In the genomic region with DNA sequence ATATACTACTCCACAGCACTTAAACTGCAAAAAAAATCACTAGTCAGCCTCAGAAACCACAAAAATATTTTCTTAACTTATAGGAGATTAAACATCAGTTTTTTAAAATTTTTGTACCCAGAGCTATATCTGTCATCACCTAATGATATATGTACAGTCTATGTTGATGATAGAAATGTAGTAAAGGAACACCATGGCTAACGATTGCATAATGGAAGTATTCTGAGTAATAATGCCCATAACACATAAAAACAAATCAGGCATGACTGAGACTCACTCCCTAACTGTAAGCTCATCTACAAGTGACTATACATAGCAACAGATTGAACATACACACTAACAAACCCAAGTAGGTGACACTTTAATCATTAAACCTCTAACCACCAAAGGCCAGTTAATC, we compare ENCODE assay signal across 15 cellular contexts. TPM values are rescaled to one million over a fixed set of nuclear protein-coding genes. Genes with fewer than 3 reads are reported as not detected.
DNase-seq lines count a peak whose midpoint lies in the region; ATAC-seq and TF ChIP-seq lines count a peak whose summit lies in the region.
"Had no signal": no experiment of that assay in that cellular context is flagged by ENCODE, and none has a peak within 500 bp of the region (broad histone marks: within the 10 kb centered on the region; RNA-seq: fewer than 3 reads in every experiment).

No MANE protein-coding gene starts in this region.

- no peaks in the 10 kb centered on the region for H3K9me3 ChIP-seq in thoracic aorta

- no peak for TF ChIP-seq CTCF in astrocyte of the spinal cord (IDR thresholded peaks at IDR 0.05; ENCODE audit: low read depth, low read length)
- TF ChIP-seq CTCF in thoracic aorta (IDR thresholded peaks at IDR 0.05) = no peak

- no peaks in the 10 kb centered on the region for H3K27me3 ChIP-seq in thoracic aorta (replicated peaks; ENCODE audit: insufficient read depth)

- H3K4me3 ChIP-seq in astrocyte of the spinal cord (ENCODE audit: low read depth, low read length) = no peak overlapping the region
- H3K4me3 ChIP-seq in thoracic aorta = no peak overlapping the region

- ATAC-seq in HG03139 (IDR thresholded peaks at IDR 0.05; ENCODE audit: unreplicated experiment) (peak; percentile 68), thoracic aorta (ENCODE audit: insufficient number of reproducible peaks, low FRiP score, low read depth) (no peak), Right ventricle myocardium superior (ENCODE audit: poor library complexity) (no peak), HG03097 (IDR thresholded peaks at IDR 0.05; ENCODE audit: low FRiP score, unreplicated experiment) (no peak)
- no peak for ATAC-seq in stimulated activated naive CD8-positive, alpha-beta T cell treated with anti-CD3 and anti-CD28 coated beads, Interleukin-15, Interleukin-2, amounts not matched to agents 100 U/mL and 50 U/mL, for 24 hours

- intact Hi-C loops in Right ventricle myocardium superior (cut with DNase I) = loop anchor here (5.0 kb wide), 1 partner anchor 141 kb away; no protein-coding TSS in a partner anchor

- H3K27ac ChIP-seq in thoracic aorta = peak overlapping the region; percentile 24 to 30
- H3K27ac ChIP-seq: 22Rv1 had no signal

- in situ Hi-C loops in astrocyte of the spinal cord (cut with HindIII; ENCODE audit: low sequenced_read_pairs) = no loop called here

- H3K4me1 ChIP-seq in thoracic aorta (ENCODE audit: control insufficient read depth in 1 of 2, low read depth in 2 of 2) = peaks cover 10 to 19% of the 10 kb centered on the region in 2 donors

- H3K36me3 ChIP-seq in thoracic aorta = no peaks in the 10 kb centered on the region

- DNase-seq in DMS53 (lab: John Stamatoyannopoulos, UW) = peak; percentile 47
- DNase-seq in DMS53 treated with DMSO at 0.1 percent for 48 hours (lab: John Stamatoyannopoulos, UW; ENCODE audit: unreplicated experiment) = no peak
- DNase-seq in astrocyte of the spinal cord (ENCODE audit: low read depth, low spot score) = peak; percentile 25
- DNase-seq in thoracic aorta (ENCODE audit: low spot score) = no peak
- no peak for DNase-seq in Right ventricle myocardium superior
- DNase-seq in stimulated activated naive CD8-positive, alpha-beta T cell treated with anti-CD3 and anti-CD28 coated beads, Interleukin-15, Interleukin-2, amounts not matched to agents 100 U/mL and 50 U/mL, for 24 hours = no peak
- DNase-seq: cortex of kidney, GOT3, left ventricle myocardium superior, occipital lobe had no signal

RNA-seq across cellular contexts. Expression of gene TSPAN12, which starts 51.3 kb away (rescaled TPM):
- 10 to 100 TPM; 10.8 to 12.6 TPM for total RNA-seq in thoracic aorta
- 56.9 TPM for total RNA-seq in Right ventricle myocardium superior
- total RNA-seq: activated CD4-positive, alpha-beta memory T cell treated with anti-CD3 and anti-CD28 coated beads, Interleukin-2, amount 10 ng/mL, durations not matched to agents 7 days and 5 days; activated naive CD4-positive, alpha-beta T cell treated with anti-CD3 and anti-CD28 coated beads, Interleukin-2, amount 50 U/mL, for 72 hours had no signal

Comparison
In these comparisons a context has a peak if more than half of its experiments do, and no peak if none do; other contexts are left out.
1. DNase-seq: peak in DMS53 (single experiment) and astrocyte of the spinal cord (single experiment); none in DMS53 treated with DMSO at 0.1 percent for 48 hours (single experiment), thoracic aorta (single experiment), Right ventricle myocardium superior (single experiment) and stimulated activated naive CD8-positive, alpha-beta T cell treated with anti-CD3 and anti-CD28 coated beads, Interleukin-15, Interleukin-2, amounts not matched to agents 100 U/mL and 50 U/mL, for 24 hours (single experiment).